ENCODE assay signal across 7 cellular contexts in genomic region chr17:4938670-4939553, GRCh38. TPM values are rescaled to one million over a fixed set of nuclear protein-coding genes. Genes with fewer than 3 reads are reported as not detected.
DNase-seq lines count a peak whose midpoint lies in the region; ATAC-seq, FAIRE-seq and TF ChIP-seq lines count a peak whose summit lies in the region.
"Had no signal": no experiment of that assay in that cellular context is flagged by ENCODE, and none has a peak within 500 bp of the region (broad histone marks: within the 10 kb centered on the region; RNA-seq: fewer than 3 reads in every experiment).

No MANE protein-coding gene starts in this region.

- CTCF ChIA-PET in activated CD4-positive, alpha-beta memory T cell treated with anti-CD3 and anti-CD28 coated beads for 36 hours (lab: Charles Lee): interaction anchor here (0.8 to 2.4 kb wide), 9 partner anchors 19 to 229 kb away, joined by 3 to 13 read pairs (median 5); partner anchors contain the start of genes CAMTA2, CHRNE and SPAG7

- peaks cover 45% of the 10 kb centered on the region for H3K4me1 Mint-ChIP-seq in activated CD4-positive, alpha-beta memory T cell treated with anti-CD3 and anti-CD28 coated beads for 36 hours (ENCODE audit: low read depth)

- peak overlapping the region; percentile 77 to 93 (median 83) for H3K27ac ChIP-seq in right lobe of liver

- POLR2A ChIA-PET in activated CD4-positive, alpha-beta memory T cell treated with anti-CD3 and anti-CD28 coated beads for 36 hours (lab: Charles Lee): interaction anchor here (1.1 to 21.0 kb wide), 9 partner anchors 11 to 303 kb away, joined by 3 to 346 read pairs (median 7); partner anchors contain the start of genes C17orf107, CAMTA2, ENO3 and PFN1

- intact Hi-C loops in activated CD4-positive, alpha-beta memory T cell treated with anti-CD3 and anti-CD28 coated beads for 36 hours (cut with micrococcal nuclease): loop anchor here (1.0 kb wide), 1 partner anchor 30 kb away; no protein-coding TSS in a partner anchor
- intact Hi-C loops in right lobe of liver (cut with DNase I): no loop called here

- peaks cover 55% of the 10 kb centered on the region for H3K36me3 Mint-ChIP-seq in activated CD4-positive, alpha-beta memory T cell treated with anti-CD3 and anti-CD28 coated beads for 36 hours

- H3K27me3 ChIP-seq in right lobe of liver: no peaks in the 10 kb centered on the region

- peak overlapping the region; percentile 95 for H3K27ac Mint-ChIP-seq in activated CD4-positive, alpha-beta memory T cell treated with anti-CD3 and anti-CD28 coated beads for 36 hours

- H3K27me3 Mint-ChIP-seq in activated CD4-positive, alpha-beta memory T cell treated with anti-CD3 and anti-CD28 coated beads for 36 hours: peaks cover 1% of the 10 kb centered on the region

- no peak for TF ChIP-seq CTCF in right lobe of liver (IDR thresholded peaks at IDR 0.05)

- H3K4me1 ChIP-seq in ES-I3 (ENCODE audit: insufficient read depth, low read length) (peaks cover 7% of the 10 kb centered on the region; the same call in 1 of the 2 replicates), right lobe of liver (peaks cover 0 to 33% (median 16%) of the 10 kb centered on the region in 4 donors)

- H3K36me3 ChIP-seq in ES-I3 (ENCODE audit: insufficient read depth, low read length) (peaks cover 4% of the 10 kb centered on the region; the same call in 1 of the 2 replicates), right lobe of liver (peaks cover 0 to 34% (median 4%) of the 10 kb centered on the region in 4 donors)

- H3K9me3 Mint-ChIP-seq in activated CD4-positive, alpha-beta memory T cell treated with anti-CD3 and anti-CD28 coated beads for 36 hours: no peaks in the 10 kb centered on the region

- H3K4me3 Mint-ChIP-seq in activated CD4-positive, alpha-beta memory T cell treated with anti-CD3 and anti-CD28 coated beads for 36 hours: peak overlapping the region; percentile 90

- H3K9ac ChIP-seq in ES-I3 (ENCODE audit: low read depth, low read length): peak overlapping the region; percentile 98

- no peak for FAIRE-seq in urothelium cell line (lab: Jason Lieb, UNC)

- no peak for TF ChIP-seq POLR2A in right lobe of liver (IDR thresholded peaks at IDR 0.05)

- H3K4me3 ChIP-seq in right lobe of liver: peak overlapping the region; percentile 83 to 95 (median 87)

- ATAC-seq in right lobe of liver: no peak

- no peak for DNase-seq in activated CD4-positive, alpha-beta memory T cell treated with anti-CD3 and anti-CD28 coated beads for 36 hours
- DNase-seq in right lobe of liver: no peak
- DNase-seq in NCI-H128 (lab: John Stamatoyannopoulos, UW; ENCODE audit: unreplicated experiment): no peak
- DNase-seq in cortex of kidney (lab: John Stamatoyannopoulos, UW): no peak
- no peak for DNase-seq in urothelium cell line (ENCODE audit: low spot score)

- WGBS in right lobe of liver (ENCODE audit: insufficient coverage, low coverage, low lambda C conversion rate, missing lambda C conversion rate): 36% methylated on average over 10 of the region's 19 CpGs

- H3K9me3 ChIP-seq in ES-I3 (ENCODE audit: control insufficient read depth, insufficient read depth, low read length): no peaks in the 10 kb centered on the region
- no peaks in the 10 kb centered on the region for H3K9me3 ChIP-seq in right lobe of liver

RNA-seq across cellular contexts. Expression of gene SLC25A11, which starts 0.9 kb away (rescaled TPM):
- total RNA-seq in activated CD4-positive, alpha-beta memory T cell treated with anti-CD3 and anti-CD28 coated beads for 36 hours: 10 to 100 TPM; 70.5 to 72.5 TPM
- total RNA-seq in right lobe of liver: 10 to 100 TPM; 32.6 to 64.2 (median 41.0) TPM

RNA-seq across cellular contexts. Expression of gene RNF167, which starts 1.2 kb away (rescaled TPM):
- 100 to 1,000 TPM; 130 to 157 TPM for total RNA-seq in activated CD4-positive, alpha-beta memory T cell treated with anti-CD3 and anti-CD28 coated beads for 36 hours
- 10 to 100 TPM; 52.1 to 73.5 (median 57.5) TPM for total RNA-seq in right lobe of liver

RNA-seq across cellular contexts. Expression of gene GP1BA, which starts 6.8 kb away (rescaled TPM):
- not detected for total RNA-seq in activated CD4-positive, alpha-beta memory T cell treated with anti-CD3 and anti-CD28 coated beads for 36 hours
- under 1 TPM in 3 of 6 experiments, not detected in 3; 0.13 to 0.20 (median 0.15) TPM for total RNA-seq in right lobe of liver
- total RNA-seq: SK-MEL-5 had no signal

RNA-seq across cellular contexts. Expression of gene PFN1, which starts 9.4 kb away (rescaled TPM):
- 1,000 to 10,000 TPM; 1,907 to 1,923 TPM for total RNA-seq in activated CD4-positive, alpha-beta memory T cell treated with anti-CD3 and anti-CD28 coated beads for 36 hours
- 1,000 to 10,000 TPM in 1 of 6 experiments, 100 to 1,000 TPM in 5; 221 to 1,037 (median 292) TPM for total RNA-seq in right lobe of liver

RNA-seq across cellular contexts. Expression of gene ENO3, which starts 12.0 kb away (rescaled TPM):
- total RNA-seq in activated CD4-positive, alpha-beta memory T cell treated with anti-CD3 and anti-CD28 coated beads for 36 hours: 10 to 100 TPM; 26.5 to 26.8 TPM
- total RNA-seq in right lobe of liver: 10 to 100 TPM; 54.7 to 69.8 (median 58.7) TPM
